ENCODE assay signal across 13 cellular contexts in the genomic region with DNA sequence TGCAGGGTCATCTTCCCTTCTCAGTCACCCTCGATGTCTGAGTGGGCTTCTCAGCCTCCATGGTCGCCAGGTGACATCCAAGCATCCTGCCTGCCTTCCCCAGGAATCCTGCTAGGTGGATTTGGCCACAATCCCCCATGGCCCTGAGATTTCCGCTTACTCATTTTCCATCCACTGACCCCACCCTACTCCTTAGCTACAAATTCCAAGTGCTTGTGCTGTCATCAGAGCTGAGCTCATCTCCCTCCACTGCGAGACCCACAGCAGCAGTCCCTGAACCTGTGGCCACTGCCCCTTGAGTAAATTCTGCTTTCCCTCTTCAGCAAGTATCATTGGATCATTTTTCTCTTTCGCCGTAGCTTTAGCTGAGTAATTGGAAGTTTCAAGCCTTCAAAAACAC.
DNase-seq lines count a peak whose midpoint lies in the region; ATAC-seq, FAIRE-seq and TF ChIP-seq lines count a peak whose summit lies in the region.
"Had no signal": no experiment of that assay in that cellular context is flagged by ENCODE, and none has a peak within 500 bp of the region (broad histone marks: within the 10 kb centered on the region; RNA-seq: fewer than 3 reads in every experiment).

No MANE protein-coding gene starts in this region.

- 93 to 97% methylated on average over 6 of the region's 6 CpGs for WGBS in pancreas, 2 donors

- TF ChIP-seq CTCF in AG04450 (IDR thresholded peaks at IDR 0.05; ENCODE audit: low read depth, low read length) (no peak), fibroblast of mammary gland (conservative IDR thresholded peaks at IDR 0.05; ENCODE audit: control insufficient read depth, insufficient read depth, low read depth, low read length) (no peak), pancreas (IDR thresholded peaks at IDR 0.05) (no peak)

- H3K27ac ChIP-seq in AG04450 (ENCODE audit: low read depth, low read length) (peak overlapping the region; percentile 89), pancreas (peak overlapping the region; percentile 62 to 95 (median 82))
- H3K27ac ChIP-seq: cardiac muscle cell, PC-9 had no signal

- peaks cover 19 to 21% (median 19%) of the 10 kb centered on the region in 3 donors for H3K4me1 ChIP-seq in pancreas
- H3K4me1 ChIP-seq: BE2C had no signal

- POLR2A ChIA-PET in AG04450 (lab: Yijun Ruan, JAX): interaction anchor here (1.3 kb wide), 1 partner anchor 19 kb away, joined by 7 read pairs; no protein-coding TSS in a partner anchor

- H3K27me3 ChIP-seq in AG04450 (ENCODE audit: control insufficient read depth, insufficient read depth, low read length): no peaks in the 10 kb centered on the region
- no peaks in the 10 kb centered on the region for H3K27me3 ChIP-seq in pancreas

- no peaks in the 10 kb centered on the region for H3K36me3 ChIP-seq in pancreas
- H3K36me3 ChIP-seq: BE2C, cardiac muscle cell had no signal

- intact Hi-C loops in pancreas (cut with DNase I): no loop called here

- no peak for ATAC-seq in pancreas

- H3K9me3 ChIP-seq in AG04450 (ENCODE audit: control insufficient read depth, insufficient read depth, low read length) (no peaks in the 10 kb centered on the region), pancreas (no peaks in the 10 kb centered on the region)
- H3K9me3 ChIP-seq: BE2C had no signal

- FAIRE-seq in pancreas (lab: Jason Lieb, UNC): no peak

- CTCF ChIA-PET in AG04450 (lab: Charles Lee): no interaction called here

- H3K4me3 ChIP-seq in AG04450 (ENCODE audit: low read depth, low read length) (no peak overlapping the region), fibroblast of mammary gland (ENCODE audit: control insufficient read depth, low read depth, low read length) (no peak overlapping the region), pancreas (no peak overlapping the region)
- H3K4me3 ChIP-seq: cardiac muscle cell, PC-9 had no signal

- no peak for DNase-seq in AG04450 (ENCODE audit: low read depth, low spot score)
- DNase-seq in RPMI7951 (ENCODE audit: low read depth): peak; percentile 57
- peak; percentile 68 for DNase-seq in fibroblast of mammary gland (ENCODE audit: low read depth)
- no peak for DNase-seq in pancreas
- no peak for DNase-seq in iPS-NIHi11 (ENCODE audit: low spot score)
- DNase-seq in NCI-H446 (lab: John Stamatoyannopoulos, UW): no peak
- no peak for DNase-seq in dedifferentiated amniotic fluid mesenchymal stem cell (ENCODE audit: extremely low spot score)
- no peak for DNase-seq in HT-29 (ENCODE audit: low spot score)
- DNase-seq: BE2C, glutamatergic neuron, NCI-H2081 had no signal

Comparison
In these comparisons a context has a peak if more than half of its experiments do, and no peak if none do; other contexts are left out.
1. DNase-seq: peak in RPMI7951 (single experiment) and fibroblast of mammary gland (single experiment); none in AG04450 (single experiment), pancreas (0 of 6), iPS-NIHi11 (single experiment), NCI-H446 (0 of 2), dedifferentiated amniotic fluid mesenchymal stem cell (single experiment) and HT-29 (single experiment).